1 cellular context compared by ENCODE assay signal in genomic region chr19:917323-918151, GRCh38.
TF ChIP-seq lines count a peak whose summit lies in the region.

KISS1R (plus strand) TSS chr19:917333; CDS start chr19:917503, 170 bp downstream.

TF ChIP-seq in K562, 482 proteins besides CTCF, POLR2A, EP300 and RAD21 (continued from another document and continues in another):
- TF ChIP-seq E2F1 (CRISPR knock-in tag; IDR thresholded peaks at IDR 0.05) (peak; percentile 44; the same call in 1 of the 2 replicates), KLF16 (IDR thresholded peaks at IDR 0.05) (peak; percentile 57), BRD4 (IDR thresholded peaks at IDR 0.05) (no peak), U2AF1 (optimal IDR thresholded peaks at IDR 0.05; ENCODE audit: low read depth, low read length) (peak; percentile 88), HNRNPLL (IDR thresholded peaks at IDR 0.05; ENCODE audit: low read depth, low read length, poor library complexity, severe bottlenecking) (peak; percentile 28), ARID2 (IDR thresholded peaks at IDR 0.05) (no peak), ZBTB7A (IDR thresholded peaks at IDR 0.05; ENCODE audit: borderline replicate concordance, control insufficient read depth, low read depth, low read length) (peak; percentile 98), ZNF175 (CRISPR knock-in tag; IDR thresholded peaks at IDR 0.05; ENCODE audit: low read depth) (no peak), ZNF655 (CRISPR knock-in tag; IDR thresholded peaks at IDR 0.05) (no peak), RBM25 (IDR thresholded peaks at IDR 0.05; ENCODE audit: low read depth, low read length, severe bottlenecking) (peak; percentile 100), ATF4 (CRISPR knock-in tag; IDR thresholded peaks at IDR 0.05) (0 out of 2 replicates have a peak, but pooled peaks have one; percentile 19), EWSR1 (IDR thresholded peaks at IDR 0.05; ENCODE audit: borderline replicate concordance, low read depth, partially characterized antibody) (no peak), PATZ1 (CRISPR knock-in tag; IDR thresholded peaks at IDR 0.05; ENCODE audit: borderline replicate concordance) (no peak), ZNF239 (CRISPR knock-in tag; IDR thresholded peaks at IDR 0.05) (no peak), FOXM1 (IDR thresholded peaks at IDR 0.05; ENCODE audit: low read depth) (no peak), FOXM1 (CRISPR knock-in tag; IDR thresholded peaks at IDR 0.05; ENCODE audit: low read depth) (0 out of 2 replicates have a peak, but pooled peaks have one; percentile 60), ZNF197 (CRISPR knock-in tag; IDR thresholded peaks at IDR 0.05; ENCODE audit: low read depth) (no peak), ZBTB17 (CRISPR knock-in tag; IDR thresholded peaks at IDR 0.05) (no peak), HBP1 (CRISPR knock-in tag; IDR thresholded peaks at IDR 0.05) (no peak), KDM5B (IDR thresholded peaks at IDR 0.05; ENCODE audit: insufficient replicate concordance, low read depth, low read length) (no peak), HSF4 (CRISPR knock-in tag; IDR thresholded peaks at IDR 0.05; ENCODE audit: borderline replicate concordance) (no peak), HMG20B (CRISPR knock-in tag; IDR thresholded peaks at IDR 0.05) (no peak), PKNOX1 (IDR thresholded peaks at IDR 0.05) (no peak), MNT (conservative IDR thresholded peaks at IDR 0.05) (peak; percentile 55 to 58; a peak in 3 of 4 replicates), RFX5 (IDR thresholded peaks at IDR 0.05; ENCODE audit: low read depth, low read length) (no peak), E2F6 (IDR thresholded peaks at IDR 0.05; ENCODE audit: borderline replicate concordance in 1 of 2, extremely low read depth in 1 of 2, insufficient read depth in 1 of 2, insufficient read length in 1 of 2, low read depth in 1 of 2, low read length in 1 of 2, poor library complexity in 1 of 2, severe bottlenecking in 1 of 2) (peak; percentile 69 to 92), ZBTB1 (CRISPR knock-in tag; IDR thresholded peaks at IDR 0.05; ENCODE audit: borderline replicate concordance, low read depth) (peak; percentile 94), EGR1 (conservative IDR thresholded peaks at IDR 0.05) (no peak; the same call in 1 of the 2 replicates), TEAD1 (CRISPR knock-in tag; IDR thresholded peaks at IDR 0.05) (0 out of 4 replicates have a peak, but pooled peaks of 1 of the 2 experiments have one; percentile 23), SMARCA5 (IDR thresholded peaks at IDR 0.05) (peak; percentile 87), SMARCB1 (IDR thresholded peaks at IDR 0.05; ENCODE audit: insufficient read length, low read depth) (no peak), NR1H2 (CRISPR knock-in tag; IDR thresholded peaks at IDR 0.05) (peak; percentile 44; the same call in 1 of the 2 replicates), ZNF589 (CRISPR knock-in tag; IDR thresholded peaks at IDR 0.05; ENCODE audit: low read depth) (no peak), MEF2D (tag; conservative IDR thresholded peaks at IDR 0.05; ENCODE audit: low read depth) (no peak), HNRNPK (IDR thresholded peaks at IDR 0.05; ENCODE audit: low read depth, low read length, poor library complexity, severe bottlenecking) (peak; percentile 69), ZNF146 (CRISPR knock-in tag; IDR thresholded peaks at IDR 0.05; ENCODE audit: unreplicated experiment) (no peak), PPARD (CRISPR knock-in tag; IDR thresholded peaks at IDR 0.05) (no peak), ZNF77 (CRISPR knock-in tag; IDR thresholded peaks at IDR 0.05) (no peak), GATA2 (CRISPR knock-in tag; IDR thresholded peaks at IDR 0.05) (no peak), HDAC8 (tag; IDR thresholded peaks at IDR 0.05) (peak; percentile 38; the same call in 1 of the 2 replicates), ZKSCAN1 (IDR thresholded peaks at IDR 0.05; ENCODE audit: low read depth, low read length) (0 out of 2 replicates have a peak, but pooled peaks have one; percentile 23), CTBP1 (IDR thresholded peaks at IDR 0.05; ENCODE audit: borderline replicate concordance) (peak; percentile 96), ZNF398 (CRISPR knock-in tag; IDR thresholded peaks at IDR 0.05) (no peak), RERE (CRISPR knock-in tag; IDR thresholded peaks at IDR 0.05; ENCODE audit: borderline replicate concordance) (no peak; the same call in 1 of the 2 replicates), SPI1 (IDR thresholded peaks at IDR 0.05; ENCODE audit: borderline replicate concordance, low read depth, low read length) (no peak), PHB2 (IDR thresholded peaks at IDR 0.05; ENCODE audit: low read depth) (no peak), POLR3A (IDR thresholded peaks at IDR 0.05; ENCODE audit: borderline replicate concordance, extremely low read depth, insufficient read depth, insufficient read length) (no peak), STAT5B (CRISPR knock-in tag; IDR thresholded peaks at IDR 0.05) (no peak)
